In genomic region chr14:98756749-98757148, GRCh38 we compare ENCODE assay signal across 27 cellular contexts.
"Had no signal": no experiment of that assay in that cellular context is flagged by ENCODE, and none has a peak within 500 bp of the region (broad histone marks: within the 10 kb centered on the region; RNA-seq: fewer than 3 reads in every experiment).

No MANE protein-coding gene starts in this region.

- DNase-seq: stimulated activated CD4-positive, alpha-beta T cell treated with anti-CD3 and anti-CD28 coated beads, Interleukin-2, amount 100 ng/mL, for 48 hours; stimulated activated CD4-positive, alpha-beta T cell treated with anti-CD3 and anti-CD28 coated beads, Interleukin-4, amount 100 ng/mL, for 1 hour; stimulated activated CD4-positive, alpha-beta T cell treated with anti-CD3 and anti-CD28 coated beads, Interleukin-4, amount 100 ng/mL, for 24 hours; stimulated activated CD4-positive, alpha-beta T cell treated with anti-CD3 and anti-CD28 coated beads, Interleukin-4, amount 100 ng/mL, for 4 hours; stimulated activated CD8-positive, alpha-beta memory T cell treated with anti-CD3 and anti-CD28 coated beads, Interleukin-4, amount 100 ng/mL, for 48 hours; stimulated activated naive B cell treated with anti-CD40 and anti-IgM and Interleukin-4, amounts not matched to agents 10 μg/mL and 1 μg/mL and 100 μg/mL, for 72 hours; stimulated activated naive CD4-positive, alpha-beta T cell; stimulated activated naive CD4-positive, alpha-beta T cell treated with Interleukin-2 at 50 U/mL for 16 hours; stimulated activated naive CD8-positive, alpha-beta T cell treated with anti-CD3 and anti-CD28 coated beads, Interleukin-15, amount 100 ng/mL, for 72 hours; stimulated activated naive CD8-positive, alpha-beta T cell treated with anti-CD3 and anti-CD28 coated beads, Interleukin-15, Interleukin-2, amounts not matched to agents 100 U/mL and 50 U/mL, for 24 hours; stomach; substantia nigra; testis; thyroid gland; tibial artery; transverse colon; upper lobe of left lung; upper lobe of right lung; uterus had no signal

- H3K4me3 Mint-ChIP-seq: stimulated activated effector memory CD8-positive, alpha-beta T cell treated with anti-CD3 and anti-CD28 coated beads, Interleukin-12 subunit alpha, Interleukin-12 subunit beta, amount 100 ng/mL, for 72 hours; stimulated activated memory B cell treated with anti-CD40 and anti-IgM and Interleukin-4, amounts not matched to agents 10 μg/mL and 1 μg/mL and 100 μg/mL, for 72 hours; stimulated activated naive B cell treated with anti-CD40 and anti-IgM and Interleukin-4, amounts not matched to agents 10 μg/mL and 1 μg/mL and 100 μg/mL, for 72 hours; stimulated activated naive CD8-positive, alpha-beta T cell treated with anti-CD3 and anti-CD28 coated beads, Interleukin-15, amount 100 ng/mL, for 72 hours; stimulated activated naive CD8-positive, alpha-beta T cell treated with anti-CD3 and anti-CD28 coated beads, Interleukin-15, Interleukin-2, amounts not matched to agents 100 ng/mL and 50 ng/mL, for 24 hours; type B pancreatic cell had no signal

- H3K4me1 ChIP-seq: stomach, suprapubic skin, testis, tibial artery, tibial nerve, transverse colon, upper lobe of left lung, upper lobe of right lung, uterus, vagina had no signal

- H3K27me3 ChIP-seq: suprapubic skin, testis, thyroid gland, tibial artery, tibial nerve, transverse colon, upper lobe of left lung, upper lobe of right lung, uterus, vagina had no signal

- H3K9me3 ChIP-seq: suprapubic skin, testis, thoracic aorta, thyroid gland, transverse colon, upper lobe of right lung, uterus, vagina had no signal

- H3K27ac Mint-ChIP-seq: stimulated activated effector memory CD8-positive, alpha-beta T cell treated with anti-CD3 and anti-CD28 coated beads, Interleukin-12 subunit alpha, Interleukin-12 subunit beta, amount 100 ng/mL, for 72 hours; stimulated activated memory B cell treated with anti-CD40 and anti-IgM and Interleukin-4, amounts not matched to agents 10 μg/mL and 1 μg/mL and 100 μg/mL, for 72 hours; stimulated activated naive B cell treated with anti-CD40 and anti-IgM and Interleukin-4, amounts not matched to agents 10 μg/mL and 1 μg/mL and 100 μg/mL, for 72 hours; stimulated activated naive CD8-positive, alpha-beta T cell treated with anti-CD3 and anti-CD28 coated beads, Interleukin-15, amount 100 ng/mL, for 72 hours; stimulated activated naive CD8-positive, alpha-beta T cell treated with anti-CD3 and anti-CD28 coated beads, Interleukin-15, Interleukin-2, amounts not matched to agents 100 ng/mL and 50 ng/mL, for 24 hours; type B pancreatic cell had no signal

- ATAC-seq: stimulated activated effector memory CD8-positive, alpha-beta T cell treated with anti-CD3 and anti-CD28 coated beads, Interleukin-12 subunit alpha, Interleukin-12 subunit beta, amount 100 ng/mL, for 72 hours; stimulated activated memory B cell treated with anti-CD40 and anti-IgM and Interleukin-4, amounts not matched to agents 10 μg/mL and 1 μg/mL and 100 μg/mL, for 72 hours; stimulated activated naive B cell treated with anti-CD40 and anti-IgM and Interleukin-4, amounts not matched to agents 10 μg/mL and 1 μg/mL and 100 μg/mL, for 72 hours; stimulated activated naive CD8-positive, alpha-beta T cell treated with anti-CD3 and anti-CD28 coated beads, Interleukin-15, amount 100 ng/mL, for 72 hours; stimulated activated naive CD8-positive, alpha-beta T cell treated with anti-CD3 and anti-CD28 coated beads, Interleukin-15, Interleukin-2, amounts not matched to agents 100 U/mL and 50 U/mL, for 24 hours; upper lobe of right lung had no signal

- H3K36me3 Mint-ChIP-seq: stimulated activated effector memory CD8-positive, alpha-beta T cell treated with anti-CD3 and anti-CD28 coated beads, Interleukin-12 subunit alpha, Interleukin-12 subunit beta, amount 100 ng/mL, for 72 hours; stimulated activated memory B cell treated with anti-CD40 and anti-IgM and Interleukin-4, amounts not matched to agents 10 μg/mL and 1 μg/mL and 100 μg/mL, for 72 hours; stimulated activated naive B cell treated with anti-CD40 and anti-IgM and Interleukin-4, amounts not matched to agents 10 μg/mL and 1 μg/mL and 100 μg/mL, for 72 hours; type B pancreatic cell had no signal

- H3K4me1 Mint-ChIP-seq: stimulated activated effector memory CD8-positive, alpha-beta T cell treated with anti-CD3 and anti-CD28 coated beads, Interleukin-12 subunit alpha, Interleukin-12 subunit beta, amount 100 ng/mL, for 72 hours; stimulated activated memory B cell treated with anti-CD40 and anti-IgM and Interleukin-4, amounts not matched to agents 10 μg/mL and 1 μg/mL and 100 μg/mL, for 72 hours; stimulated activated naive B cell treated with anti-CD40 and anti-IgM and Interleukin-4, amounts not matched to agents 10 μg/mL and 1 μg/mL and 100 μg/mL, for 72 hours had no signal

- H3K36me3 ChIP-seq: stomach, suprapubic skin, thoracic aorta, thyroid gland, tibial artery, tibial nerve, transverse colon, upper lobe of left lung, upper lobe of right lung, uterus, vagina had no signal

- H3K27me3 Mint-ChIP-seq: stimulated activated naive B cell treated with anti-CD40 and anti-IgM and Interleukin-4, amounts not matched to agents 10 μg/mL and 1 μg/mL and 100 μg/mL, for 72 hours; stimulated activated naive CD8-positive, alpha-beta T cell treated with anti-CD3 and anti-CD28 coated beads, Interleukin-15, amount 100 ng/mL, for 72 hours; stimulated activated naive CD8-positive, alpha-beta T cell treated with anti-CD3 and anti-CD28 coated beads, Interleukin-15, Interleukin-2, amounts not matched to agents 100 ng/mL and 50 ng/mL, for 24 hours; type B pancreatic cell had no signal

- H3K27ac ChIP-seq: stomach, suprapubic skin, testis, thoracic aorta, thyroid gland, tibial artery, tibial nerve, transverse colon, upper lobe of left lung, upper lobe of right lung, uterus, vagina had no signal

- H3K4me3 ChIP-seq: stomach, suprapubic skin, testis, thoracic aorta, thyroid gland, tibial artery, tibial nerve, transverse colon, upper lobe of left lung, upper lobe of right lung, uterus, vagina had no signal
